ENCODE assay signal across 28 cellular contexts in genomic region chr5:158720316-158720715, GRCh38.
"Had no signal": no experiment of that assay in that cellular context is flagged by ENCODE, and none has a peak within 500 bp of the region (broad histone marks: within the 10 kb centered on the region; RNA-seq: fewer than 3 reads in every experiment).

No MANE protein-coding gene starts in this region.

- H3K9me3 ChIP-seq: body of pancreas, colonic mucosa, left lung, lower lobe of right lung, mucosa of descending colon, pancreas, prostate gland, transverse colon had no signal

- H3K27me3 ChIP-seq: body of pancreas, colonic mucosa, left lung, pancreas, transverse colon had no signal

- H3K27ac Mint-ChIP-seq: activated CD4-positive, alpha-beta T cell treated with anti-CD3 and anti-CD28 coated beads for 36 hours; activated CD8-positive, alpha-beta memory T cell treated with anti-CD3 and anti-CD28 coated beads, Interleukin-2, amount 10 ng/mL, durations not matched to agents 7 days and 5 days; activated CD8-positive, alpha-beta T cell treated with anti-CD3 and anti-CD28 coated beads, Interleukin-2, amount 10 ng/mL, durations not matched to agents 7 days and 5 days; activated naive CD4-positive, alpha-beta T cell treated with anti-CD3 and anti-CD28 coated beads, Interleukin-2, amount 50 U/mL, for 72 hours; activated T-cell treated with anti-CD3 and anti-CD28 coated beads, Interleukin-2, amount 50 U/mL, for 72 hours; natural killer cell treated with Interleukin-12 subunit alpha and Interleukin-12 subunit beta and Interleukin-15 and Interleukin-18, amount 100 ng/mL, for 72 hours had no signal

- H3K9me3 Mint-ChIP-seq: activated naive CD4-positive, alpha-beta T cell treated with anti-CD3 and anti-CD28 coated beads, Interleukin-2, amount 50 U/mL, for 72 hours; activated T-cell treated with anti-CD3 and anti-CD28 coated beads, Interleukin-2, amount 50 U/mL, for 72 hours; natural killer cell treated with Interleukin-12 subunit alpha and Interleukin-12 subunit beta and Interleukin-15 and Interleukin-18, amount 100 ng/mL, for 72 hours had no signal

- DNase-seq: activated CD4-positive, alpha-beta T cell treated with anti-CD3 and anti-CD28 coated beads for 36 hours; activated CD4-positive, CD25-positive, alpha-beta regulatory T cell; activated CD8-positive, alpha-beta memory T cell treated with anti-CD3 and anti-CD28 coated beads, Interleukin-2, amount 10 ng/mL, durations not matched to agents 7 days and 5 days; activated CD8-positive, alpha-beta T cell treated with anti-CD3 and anti-CD28 coated beads, Interleukin-2, amount 10 ng/mL, durations not matched to agents 7 days and 5 days; activated naive CD4-positive, alpha-beta T cell; activated T-cell treated with anti-CD3 and anti-CD28 coated beads for 4 hours; activated T-cell treated with anti-CD3 and anti-CD28 coated beads, Interleukin-2, amount 50 U/mL, for 72 hours; anterior cingulate cortex; body of pancreas; colonic mucosa; effector CD8-positive, alpha-beta T cell; head of caudate nucleus; kidney glomerular epithelial cell; left lung; lower lobe of right lung; mesenchymal stem cell; mucosa of descending colon; pancreas; retina; stimulated activated CD4-positive, alpha-beta T cell treated with anti-CD3 and anti-CD28 coated beads, Interleukin-15, amount 100 ng/mL, for 24 hours; stimulated activated CD4-positive, alpha-beta T cell treated with anti-CD3 and anti-CD28 coated beads, Interleukin-2, amount 100 ng/mL, for 24 hours; stimulated activated naive CD4-positive, alpha-beta T cell; transverse colon had no signal

- H3K36me3 ChIP-seq: colonic mucosa, left lung, lower lobe of right lung, pancreas, prostate gland, transverse colon had no signal

- H3K4me1 ChIP-seq: body of pancreas, colonic mucosa, lower lobe of right lung, pancreas, prostate gland, transverse colon had no signal

- H3K4me3 ChIP-seq: body of pancreas, colonic mucosa, left lung, lower lobe of right lung, mucosa of descending colon, pancreas, prostate gland, transverse colon had no signal

- H3K4me3 Mint-ChIP-seq: activated CD4-positive, alpha-beta T cell treated with anti-CD3 and anti-CD28 coated beads for 36 hours; activated CD8-positive, alpha-beta memory T cell treated with anti-CD3 and anti-CD28 coated beads, Interleukin-2, amount 10 ng/mL, durations not matched to agents 7 days and 5 days; activated CD8-positive, alpha-beta T cell treated with anti-CD3 and anti-CD28 coated beads, Interleukin-2, amount 10 ng/mL, durations not matched to agents 7 days and 5 days; activated T-cell treated with anti-CD3 and anti-CD28 coated beads, Interleukin-2, amount 50 U/mL, for 72 hours; natural killer cell treated with Interleukin-12 subunit alpha and Interleukin-12 subunit beta and Interleukin-15 and Interleukin-18, amount 100 ng/mL, for 72 hours had no signal

- ATAC-seq: activated CD4-positive, alpha-beta T cell treated with anti-CD3 and anti-CD28 coated beads for 36 hours; activated CD8-positive, alpha-beta memory T cell treated with anti-CD3 and anti-CD28 coated beads, Interleukin-2, amount 10 ng/mL, durations not matched to agents 7 days and 5 days; activated CD8-positive, alpha-beta T cell treated with anti-CD3 and anti-CD28 coated beads, Interleukin-2, amount 10 ng/mL, durations not matched to agents 7 days and 5 days; activated naive CD4-positive, alpha-beta T cell treated with anti-CD3 and anti-CD28 coated beads, Interleukin-2, amount 50 U/mL, for 72 hours; activated T-cell treated with anti-CD3 and anti-CD28 coated beads, Interleukin-2, amount 50 U/mL, for 72 hours; body of pancreas; left lung; lower lobe of right lung; mucosa of descending colon; natural killer cell treated with Interleukin-12 subunit alpha and Interleukin-12 subunit beta and Interleukin-15 and Interleukin-18, amount 100 ng/mL, for 72 hours; pancreas; sciatic nerve had no signal

- H3K4me1 Mint-ChIP-seq: activated CD4-positive, alpha-beta T cell treated with anti-CD3 and anti-CD28 coated beads for 36 hours; activated CD8-positive, alpha-beta memory T cell treated with anti-CD3 and anti-CD28 coated beads, Interleukin-2, amount 10 ng/mL, durations not matched to agents 7 days and 5 days had no signal

- H3K27ac ChIP-seq: body of pancreas, colonic mucosa, epithelial cell of prostate, left lung, lower lobe of right lung, pancreas, prostate gland, transverse colon had no signal

- H3K36me3 Mint-ChIP-seq: activated CD8-positive, alpha-beta memory T cell treated with anti-CD3 and anti-CD28 coated beads, Interleukin-2, amount 10 ng/mL, durations not matched to agents 7 days and 5 days; activated naive CD4-positive, alpha-beta T cell treated with anti-CD3 and anti-CD28 coated beads, Interleukin-2, amount 50 U/mL, for 72 hours; natural killer cell treated with Interleukin-12 subunit alpha and Interleukin-12 subunit beta and Interleukin-15 and Interleukin-18, amount 100 ng/mL, for 72 hours had no signal
